In the genomic region with DNA sequence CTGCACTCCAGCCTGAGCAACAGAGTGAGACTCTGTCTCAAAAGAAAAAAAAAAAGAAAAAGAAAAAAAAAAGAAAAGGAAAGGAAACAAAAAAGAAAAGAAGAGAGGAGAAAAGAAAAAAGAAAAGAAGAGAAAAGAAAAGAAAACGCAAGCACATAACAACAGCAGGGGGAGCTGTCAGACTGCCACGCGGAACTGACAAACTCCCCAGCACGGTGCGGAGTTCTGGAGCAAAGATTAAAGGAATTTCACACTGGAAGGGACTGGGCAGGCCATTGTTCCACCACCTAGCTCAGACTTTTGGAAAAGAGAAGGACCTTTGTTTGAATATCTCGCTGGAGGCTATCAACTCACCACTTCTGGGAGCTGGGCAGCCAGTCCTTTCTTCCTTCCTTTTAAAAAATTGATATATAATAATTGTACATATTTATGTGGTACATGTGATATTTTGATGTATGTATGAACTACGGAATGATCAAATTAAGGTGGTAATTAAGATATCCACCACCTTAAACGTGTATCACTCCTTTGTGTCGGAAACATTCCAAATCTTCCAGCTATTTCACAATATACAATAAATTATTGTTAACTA, we compare ENCODE assay signal across 10 cellular contexts. TPM values are rescaled to one million over a fixed set of nuclear protein-coding genes. Genes with fewer than 3 reads are reported as not detected.
A peak's percentile ranks its signal among the peaks of the same experiment; 100 is the strongest.
DNase-seq lines count a peak whose midpoint lies in the region; ATAC-seq and TF ChIP-seq lines count a peak whose summit lies in the region.
"Had no signal": no experiment of that assay in that cellular context is flagged by ENCODE, and none has a peak within 500 bp of the region (broad histone marks: within the 10 kb centered on the region; RNA-seq: fewer than 3 reads in every experiment).

No MANE protein-coding gene starts in this region.

- no peaks in the 10 kb centered on the region for H3K36me3 Mint-ChIP-seq in T-helper 17 cell (ENCODE audit: low read depth)

- intact Hi-C loops in psoas muscle (cut with DNase I) = no loop called here

- H3K27ac ChIP-seq in fibroblast of lung (ENCODE audit: insufficient read depth, low read length) = no peak overlapping the region
- H3K27ac ChIP-seq in psoas muscle = no peak overlapping the region
- H3K27ac ChIP-seq: epithelial cell of prostate had no signal

- TF ChIP-seq CTCF in GM10248 (IDR thresholded peaks at IDR 0.05; ENCODE audit: control extremely low read depth, extremely low read depth, low read depth, missing control alignments) (peak; percentile 16), fibroblast of lung (conservative IDR thresholded peaks at IDR 0.05 in 1 of 2, IDR thresholded peaks at IDR 0.05 in 1 of 2; ENCODE audit: low read depth in 1 of 2, low read length in 2 of 2) (peak; percentile 41 to 75), psoas muscle (IDR thresholded peaks at IDR 0.05) (peak; percentile 12)

- H3K27ac Mint-ChIP-seq in T-helper 17 cell = no peak overlapping the region

- peaks cover 9% of the 10 kb centered on the region for H3K27me3 Mint-ChIP-seq in T-helper 17 cell

- H3K36me3 ChIP-seq in fibroblast of lung (ENCODE audit: control insufficient read depth, insufficient read depth, low read length) = no peaks in the 10 kb centered on the region
- no peaks in the 10 kb centered on the region for H3K36me3 ChIP-seq in psoas muscle (ENCODE audit: insufficient read depth in 1 of 2, low read depth in 1 of 2)

- no peaks in the 10 kb centered on the region for H4K20me1 ChIP-seq in fibroblast of lung (ENCODE audit: control insufficient read depth, extremely low read depth, insufficient read depth, low read length)

- in situ Hi-C loops in ACHN (cut with HindIII; ENCODE audit: low pct_ligation_motif_present, low pct_unique_long_range_greater_than_20kb, low sequenced_read_pairs) = no loop called here

- 21 to 24% (median 23%) methylated on average over 9 of the region's 9 CpGs for WGBS in psoas muscle, 3 donors

- H3K79me2 ChIP-seq in fibroblast of lung (ENCODE audit: control insufficient read depth, insufficient read depth, low read length) = no peaks in the 10 kb centered on the region

- DNase-seq in ACHN (peak; percentile 44), GM10248 (ENCODE audit: extremely low spot score) (no peak), RPMI7951 (ENCODE audit: low read depth) (peak; percentile 50), fibroblast of lung (ENCODE audit: low read depth in 2 of 2) (peak; percentile 43 to 65), psoas muscle (no peak), T-helper 17 cell (no peak), UCSD-AML1 (lab: John Stamatoyannopoulos, UW; ENCODE audit: unreplicated experiment) (no peak)

- no peak overlapping the region for H3K4me2 ChIP-seq in fibroblast of lung (ENCODE audit: extremely low read depth, insufficient read depth, low read length)

- H3K9me3 ChIP-seq in fibroblast of lung (ENCODE audit: control insufficient read depth, insufficient read depth, low read depth, low read length) (no peaks in the 10 kb centered on the region), psoas muscle (no peaks in the 10 kb centered on the region), T-helper 17 cell (ENCODE audit: control insufficient read depth, low read length, poor library complexity, severe bottlenecking) (no peaks in the 10 kb centered on the region)

- H2AFZ ChIP-seq in fibroblast of lung (ENCODE audit: low read length) = no peak overlapping the region

- no peaks in the 10 kb centered on the region for H3K4me1 ChIP-seq in fibroblast of lung (ENCODE audit: control insufficient read depth, extremely low read depth, insufficient read depth, low read length)
- no peaks in the 10 kb centered on the region for H3K4me1 ChIP-seq in psoas muscle

- H3K27me3 ChIP-seq in fibroblast of lung (ENCODE audit: control insufficient read depth, insufficient read depth, low read length) = no peaks in the 10 kb centered on the region
- H3K27me3 ChIP-seq in psoas muscle (ENCODE audit: insufficient read depth in 3 of 3, low read length in 2 of 3) = no peaks in the 10 kb centered on the region

- no peak for ATAC-seq in psoas muscle
- ATAC-seq in T-helper 17 cell = no peak
- ATAC-seq in HG03457 (IDR thresholded peaks at IDR 0.05; ENCODE audit: unreplicated experiment) = no peak

- H3K4me1 Mint-ChIP-seq in T-helper 17 cell = peaks cover 2% of the 10 kb centered on the region

- no peak overlapping the region for H3K9ac ChIP-seq in fibroblast of lung (ENCODE audit: insufficient read depth, low read length)

- POLR2A ChIA-PET in GM10248 (lab: Yijun Ruan, JAX) = no interaction called here

- CTCF ChIA-PET in GM10248 (lab: Yijun Ruan, JAX) = interaction anchor here (0.9 to 2.4 kb wide), 3 partner anchors 9 to 1039 kb away, joined by 3 to 7 read pairs (median 3); no protein-coding TSS in a partner anchor

- H3K4me3 ChIP-seq in fibroblast of lung (replicated peaks in 1 of 4; ENCODE audit: control extremely low read depth in 1 of 4, insufficient read depth in 1 of 4, low read depth in 3 of 4, low read length in 4 of 4) (no peak overlapping the region), psoas muscle (no peak overlapping the region)

- no peak overlapping the region for H3K4me3 Mint-ChIP-seq in T-helper 17 cell

RNA-seq across cellular contexts. Expression of a gene that starts 40.5 kb away (rescaled TPM):
- total RNA-seq in RPMI7951 (2014; rRNA removed; shearing (Covaris generic)) = not detected in 2 replicates
- total RNA-seq in fibroblast of lung (not detected in 2 replicates), psoas muscle (not detected), T-helper 17 cell (not detected)
- polyA plus RNA-seq in fibroblast of lung (not detected in 2 replicates), psoas muscle (not detected)
- not detected in 2 replicates for polyA plus RNA-seq in fibroblast of lung (2012)
- polyA minus RNA-seq in fibroblast of lung (ENCODE audit: low replicate concordance) = not detected in 2 replicates
- total RNA-seq: temporal lobe had no signal

Comparison
In these comparisons a context has a peak if more than half of its experiments do, and no peak if none do; other contexts are left out.
1. DNase-seq: peak in ACHN (single experiment), RPMI7951 (single experiment) and fibroblast of lung (2 of 2); none in GM10248 (single experiment), psoas muscle (0 of 2), T-helper 17 cell (0 of 3) and UCSD-AML1 (single experiment).
2. Peak in every context shown above with its lines, with median percentiles within 50 percentile points of each other: CTCF ChIP-seq.